ENCODE assay signal across 1 cellular context in genomic region chr22:30250713-30251267, GRCh38.
TF ChIP-seq lines count a peak whose summit lies in the region.

No MANE protein-coding gene starts in this region.

TF ChIP-seq in A549, 52 proteins besides CTCF, POLR2A, EP300 and RAD21 (continued from another document):
- peak; percentile 81 for TF ChIP-seq HOXB13 (CRISPR knock-in tag; IDR thresholded peaks at IDR 0.05; ENCODE audit: low read depth)
- peak; percentile 62; the same call in 1 of the 2 replicates for TF ChIP-seq HOXB5 (CRISPR knock-in tag; IDR thresholded peaks at IDR 0.05)
- TF ChIP-seq TP53 (CRISPR knock-in tag; IDR thresholded peaks at IDR 0.05) = 0 out of 2 replicates have a peak, but pooled peaks have one; percentile 60
- 0 out of 2 replicates have a peak, but pooled peaks have one; percentile 7 for TF ChIP-seq MAX (IDR thresholded peaks at IDR 0.05)
- TF ChIP-seq EHMT2 (IDR thresholded peaks at IDR 0.05; ENCODE audit: low read depth) = no peak
- 0 out of 2 replicates have a peak, but pooled peaks have one; percentile 14 for TF ChIP-seq GATA3 (IDR thresholded peaks at IDR 0.05; ENCODE audit: borderline replicate concordance)
- no peak for TF ChIP-seq FOSL2 (IDR thresholded peaks at IDR 0.05)
- TF ChIP-seq FOSL2 (CRISPR knock-in tag; IDR thresholded peaks at IDR 0.05) = peak; percentile 30; the same call in 1 of the 2 replicates
- TF ChIP-seq HOXA7 (CRISPR knock-in tag; IDR thresholded peaks at IDR 0.05) = 0 out of 2 replicates have a peak, but pooled peaks have one; percentile 54
- TF ChIP-seq ZC3H11A (IDR thresholded peaks at IDR 0.05) = no peak
- TF ChIP-seq MAZ (IDR thresholded peaks at IDR 0.05; ENCODE audit: borderline replicate concordance, low read depth, low read length) = no peak
- no peak for TF ChIP-seq RARB (CRISPR knock-in tag; IDR thresholded peaks at IDR 0.05)
- no peak for TF ChIP-seq ZNF302 (CRISPR knock-in tag; IDR thresholded peaks at IDR 0.05)
- no peak for TF ChIP-seq ZFP36 (IDR thresholded peaks at IDR 0.05; ENCODE audit: borderline replicate concordance, partially characterized antibody)
